1 cellular context compared by ENCODE assay signal in the genomic region with DNA sequence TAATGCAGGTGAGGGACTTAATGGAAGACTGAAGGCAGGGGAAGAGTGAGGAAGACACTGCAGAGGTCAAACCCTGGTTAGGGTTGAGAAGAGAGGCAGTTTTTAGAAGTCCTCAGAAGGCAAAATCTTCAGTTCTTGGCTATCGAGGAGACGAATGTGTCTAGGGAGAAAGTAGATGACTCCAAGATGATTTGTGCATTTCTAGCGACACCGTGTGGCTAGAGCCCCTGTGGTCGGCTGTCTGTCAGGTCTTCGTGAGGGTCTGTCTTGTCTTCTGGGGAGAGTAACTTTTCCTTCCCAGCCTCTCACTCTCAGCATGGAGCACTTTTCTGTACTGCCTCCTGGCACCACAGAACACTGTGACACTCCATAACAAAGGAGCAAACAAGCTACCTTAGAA.
TF ChIP-seq lines count a peak whose summit lies in the region.

No MANE protein-coding gene starts in this region.

TF ChIP-seq in GM12878, 131 proteins besides CTCF, POLR2A, EP300 and RAD21 (continued from another document):
- TF ChIP-seq, protein P1, sequence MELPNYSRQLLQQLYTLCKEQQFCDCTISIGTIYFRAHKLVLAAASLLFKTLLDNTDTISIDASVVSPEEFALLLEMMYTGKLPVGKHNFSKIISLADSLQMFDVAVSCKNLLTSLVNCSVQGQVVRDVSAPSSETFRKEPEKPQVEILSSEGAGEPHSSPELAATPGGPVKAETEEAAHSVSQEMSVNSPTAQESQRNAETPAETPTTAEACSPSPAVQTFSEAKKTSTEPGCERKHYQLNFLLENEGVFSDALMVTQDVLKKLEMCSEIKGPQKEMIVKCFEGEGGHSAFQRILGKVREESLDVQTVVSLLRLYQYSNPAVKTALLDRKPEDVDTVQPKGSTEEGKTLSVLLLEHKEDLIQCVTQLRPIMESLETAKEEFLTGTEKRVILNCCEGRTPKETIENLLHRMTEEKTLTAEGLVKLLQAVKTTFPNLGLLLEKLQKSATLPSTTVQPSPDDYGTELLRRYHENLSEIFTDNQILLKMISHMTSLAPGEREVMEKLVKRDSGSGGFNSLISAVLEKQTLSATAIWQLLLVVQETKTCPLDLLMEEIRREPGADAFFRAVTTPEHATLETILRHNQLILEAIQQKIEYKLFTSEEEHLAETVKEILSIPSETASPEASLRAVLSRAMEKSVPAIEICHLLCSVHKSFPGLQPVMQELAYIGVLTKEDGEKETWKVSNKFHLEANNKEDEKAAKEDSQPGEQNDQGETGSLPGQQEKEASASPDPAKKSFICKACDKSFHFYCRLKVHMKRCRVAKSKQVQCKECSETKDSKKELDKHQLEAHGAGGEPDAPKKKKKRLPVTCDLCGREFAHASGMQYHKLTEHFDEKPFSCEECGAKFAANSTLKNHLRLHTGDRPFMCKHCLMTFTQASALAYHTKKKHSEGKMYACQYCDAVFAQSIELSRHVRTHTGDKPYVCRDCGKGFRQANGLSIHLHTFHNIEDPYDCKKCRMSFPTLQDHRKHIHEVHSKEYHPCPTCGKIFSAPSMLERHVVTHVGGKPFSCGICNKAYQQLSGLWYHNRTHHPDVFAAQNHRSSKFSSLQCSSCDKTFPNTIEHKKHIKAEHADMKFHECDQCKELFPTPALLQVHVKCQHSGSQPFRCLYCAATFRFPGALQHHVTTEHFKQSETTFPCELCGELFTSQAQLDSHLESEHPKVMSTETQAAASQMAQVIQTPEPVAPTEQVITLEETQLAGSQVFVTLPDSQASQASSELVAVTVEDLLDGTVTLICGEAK (IDR thresholded peaks at IDR 0.05; ENCODE audit: borderline replicate concordance): no peak
- TF ChIP-seq KLF5 (IDR thresholded peaks at IDR 0.05; ENCODE audit: partially characterized antibody): no peak
- peak; percentile 63 for TF ChIP-seq SMC3 (IDR thresholded peaks at IDR 0.05; ENCODE audit: borderline replicate concordance, low read length)
- TF ChIP-seq ZNF274 (IDR thresholded peaks at IDR 0.05; ENCODE audit: insufficient read depth, insufficient read length): no peak
- TF ChIP-seq ASH2L (IDR thresholded peaks at IDR 0.05; ENCODE audit: borderline replicate concordance, low read depth): no peak
- no peak for TF ChIP-seq PBX3 (IDR thresholded peaks at IDR 0.05; ENCODE audit: insufficient replicate concordance, low read depth, low read length)
- TF ChIP-seq SMARCA5 (IDR thresholded peaks at IDR 0.05): no peak
- no peak for TF ChIP-seq YBX1 (IDR thresholded peaks at IDR 0.05)
- TF ChIP-seq SIN3A (IDR thresholded peaks at IDR 0.05; ENCODE audit: low read depth, low read length): no peak
- no peak for TF ChIP-seq NR2C1 (IDR thresholded peaks at IDR 0.05)
- no peak for TF ChIP-seq TAF1 (IDR thresholded peaks at IDR 0.05; ENCODE audit: borderline replicate concordance, low read depth, low read length)
- no peak for TF ChIP-seq STAT3 (IDR thresholded peaks at IDR 0.05; ENCODE audit: low read depth, low read length)
- no peak for TF ChIP-seq JUND (IDR thresholded peaks at IDR 0.05; ENCODE audit: low read depth, low read length)
